Comparison of ENCODE assay signal across 12 cellular contexts in genomic region chr9:120913673-120914266, GRCh38. TPM values are rescaled to one million over a fixed set of nuclear protein-coding genes. Genes with fewer than 3 reads are reported as not detected.
DNase-seq lines count a peak whose midpoint lies in the region; ATAC-seq and TF ChIP-seq lines count a peak whose summit lies in the region.
"Had no signal": no experiment of that assay in that cellular context is flagged by ENCODE, and none has a peak within 500 bp of the region (broad histone marks: within the 10 kb centered on the region; RNA-seq: fewer than 3 reads in every experiment).

No MANE protein-coding gene starts in this region.

- peaks cover 69% of the 10 kb centered on the region for H3K4me1 ChIP-seq in CD8-positive, alpha-beta T cell (ENCODE audit: insufficient read depth, low read length)
- H3K4me1 ChIP-seq in MM.1S (ENCODE audit: low read length), result no peaks in the 10 kb centered on the region

- peak overlapping the region; percentile 55 for H3K27ac Mint-ChIP-seq in CD8-positive, alpha-beta T cell

- no peaks in the 10 kb centered on the region for H3K9me2 ChIP-seq in MM.1S (replicated peaks; ENCODE audit: insufficient read depth, low read length)

- peaks cover 58% of the 10 kb centered on the region for H3K36me3 ChIP-seq in CD8-positive, alpha-beta T cell (ENCODE audit: insufficient read depth, low read length)
- no peaks in the 10 kb centered on the region for H3K36me3 ChIP-seq in MM.1S (replicated peaks; ENCODE audit: insufficient read depth, low read length)

- H3K4me2 ChIP-seq in MM.1S (ENCODE audit: low read depth, low read length), result no peak overlapping the region
- H3K4me2 ChIP-seq: BLaER1 treated with 17β-estradiol and CSF1 and Interleukin-3, amounts not matched to agents 10 nM and 100 nM had no signal

- DNase-seq in CD8-positive, alpha-beta T cell, result no peak
- DNase-seq in MM.1S, result peak; percentile 14
- DNase-seq in activated T-cell treated with anti-CD3 and anti-CD28 coated beads, Interleukin-2, amount 50 U/mL, for 48 hours, result peak; percentile 59 to 60
- DNase-seq in left kidney (ENCODE audit: low read depth, low spot score), result peak; percentile 84
- DNase-seq in GM13977 (ENCODE audit: low spot score), result no peak
- no peak for DNase-seq in COR-L47 (lab: John Stamatoyannopoulos, UW)
- DNase-seq in NCI-H524 (lab: John Stamatoyannopoulos, UW), result no peak
- DNase-seq: GOT3, NCI-H146, NCI-H774 had no signal

- H3K27ac ChIP-seq in CD8-positive, alpha-beta T cell (ENCODE audit: low read depth, low read length), result no peak overlapping the region
- no peak overlapping the region for H3K27ac ChIP-seq in MM.1S (ENCODE audit: low read length)
- H3K27ac ChIP-seq: BLaER1 treated with 17β-estradiol and CSF1 and Interleukin-3, amounts not matched to agents 10 nM and 100 nM had no signal

- no peak overlapping the region for H3K9ac ChIP-seq in MM.1S (ENCODE audit: low read length)
- H3K9ac ChIP-seq: BLaER1 treated with 17β-estradiol and CSF1 and Interleukin-3, amounts not matched to agents 10 nM and 100 nM had no signal

- peaks cover 82% of the 10 kb centered on the region for H3K4me1 Mint-ChIP-seq in CD8-positive, alpha-beta T cell (ENCODE audit: low read depth)

- peaks cover 86% of the 10 kb centered on the region for H3K36me3 Mint-ChIP-seq in CD8-positive, alpha-beta T cell

- H3K4me3 Mint-ChIP-seq in CD8-positive, alpha-beta T cell, result no peak overlapping the region

- intact Hi-C loops in CD8-positive, alpha-beta T cell (cut with DNase I, micrococcal nuclease), result no loop called here

- no peak for ATAC-seq in CD8-positive, alpha-beta T cell
- no peak for ATAC-seq in HG02852 (IDR thresholded peaks at IDR 0.05; ENCODE audit: unreplicated experiment)

- no peak for TF ChIP-seq CTCF in CD8-positive, alpha-beta T cell (IDR thresholded peaks at IDR 0.05)
- TF ChIP-seq CTCF in MM.1S (IDR thresholded peaks at IDR 0.05; ENCODE audit: low read length), result no peak
- no peak for TF ChIP-seq CTCF in GM13977 (IDR thresholded peaks at IDR 0.05; ENCODE audit: extremely low read depth, insufficient read depth, missing control alignments)

- in situ Hi-C loops in GM13977 (cut with MboI; ENCODE audit: low pct_unique_long_range_greater_than_20kb, low sequenced_read_pairs, unreplicated experiment), result no loop called here

- CTCF ChIA-PET in CD8-positive, alpha-beta T cell (lab: Charles Lee), result interaction anchor here (1.3 to 1.4 kb wide), 2 partner anchors 18 to 28 kb away, joined by 3 to 4 read pairs; no protein-coding TSS in a partner anchor

- H3K9me3 ChIP-seq in CD8-positive, alpha-beta T cell (ENCODE audit: low read length), result no peaks in the 10 kb centered on the region
- no peaks in the 10 kb centered on the region for H3K9me3 ChIP-seq in MM.1S (replicated peaks; ENCODE audit: insufficient read depth, low read length)

- POLR2A ChIA-PET in CD8-positive, alpha-beta T cell (lab: Charles Lee), result interaction anchor here (34.4 to 38.7 kb wide), 2 partner anchors 2 to 12 kb away, joined by 1009 read pairs; partner anchors contain the start of gene TRAF1

- H3K27me3 ChIP-seq in CD8-positive, alpha-beta T cell (ENCODE audit: insufficient read depth, low read length), result no peaks in the 10 kb centered on the region
- no peaks in the 10 kb centered on the region for H3K27me3 ChIP-seq in MM.1S (replicated peaks; ENCODE audit: insufficient read depth, low read length)
- H3K27me3 ChIP-seq: BLaER1 treated with 17β-estradiol and CSF1 and Interleukin-3, amounts not matched to agents 10 nM and 100 nM had no signal

- H2AFZ ChIP-seq in MM.1S (ENCODE audit: low read length), result no peak overlapping the region

- H3K27me3 Mint-ChIP-seq in CD8-positive, alpha-beta T cell (ENCODE audit: low read depth), result no peaks in the 10 kb centered on the region

- no peaks in the 10 kb centered on the region for H3F3A ChIP-seq in MM.1S (ENCODE audit: insufficient read depth, low read length)

- no peak overlapping the region for H3K4me3 ChIP-seq in CD8-positive, alpha-beta T cell (ENCODE audit: low read depth, low read length)
- no peak overlapping the region for H3K4me3 ChIP-seq in MM.1S (ENCODE audit: low read length)
- H3K4me3 ChIP-seq: BLaER1 treated with 17β-estradiol and CSF1 and Interleukin-3, amounts not matched to agents 10 nM and 100 nM had no signal

- H3K79me2 ChIP-seq in MM.1S (ENCODE audit: low read length), result no peaks in the 10 kb centered on the region

- no peaks in the 10 kb centered on the region for H4K20me1 ChIP-seq in MM.1S (ENCODE audit: insufficient read depth, low read length)
- H4K20me1 ChIP-seq: BLaER1 treated with 17β-estradiol and CSF1 and Interleukin-3, amounts not matched to agents 10 nM and 100 nM had no signal

- H3K9me3 Mint-ChIP-seq in CD8-positive, alpha-beta T cell, result no peaks in the 10 kb centered on the region

RNA-seq across cellular contexts. Expression of gene TRAF1, which starts 12.8 kb away (rescaled TPM):
- 10 to 100 TPM; 61.2 to 61.7 TPM for total RNA-seq in CD8-positive, alpha-beta T cell

RNA-seq across cellular contexts. Expression of gene PHF19, which starts 36.8 kb away (rescaled TPM):
- 10 to 100 TPM; 47.3 to 48.5 TPM for total RNA-seq in CD8-positive, alpha-beta T cell

Comparison
In these comparisons a context has a peak if more than half of its experiments do, and no peak if none do; other contexts are left out.
1. DNase-seq: peak in MM.1S (single experiment), activated T-cell treated with anti-CD3 and anti-CD28 coated beads, Interleukin-2, amount 50 U/mL, for 48 hours (2 of 2) and left kidney (single experiment); none in CD8-positive, alpha-beta T cell (0 of 7), GM13977 (single experiment), COR-L47 (single experiment) and NCI-H524 (0 of 2).